8 cellular contexts compared by ENCODE assay signal in genomic region chr2:195543902-195544894, GRCh38.
DNase-seq lines count a peak whose midpoint lies in the region; ATAC-seq, FAIRE-seq and TF ChIP-seq lines count a peak whose summit lies in the region.

No MANE protein-coding gene starts in this region.

- peak overlapping the region; percentile 14 for H3K4me3 Mint-ChIP-seq in activated naive CD8-positive, alpha-beta T cell
- peak overlapping the region; percentile 14 for H3K4me3 Mint-ChIP-seq in stimulated activated effector memory CD8-positive, alpha-beta T cell treated with anti-CD3 and anti-CD28 coated beads, Interleukin-12 subunit alpha, Interleukin-12 subunit beta, amount 100 ng/mL, for 72 hours

- H3K36me3 Mint-ChIP-seq in activated naive CD8-positive, alpha-beta T cell = peaks cover 6% of the 10 kb centered on the region
- H3K36me3 Mint-ChIP-seq in stimulated activated effector memory CD8-positive, alpha-beta T cell treated with anti-CD3 and anti-CD28 coated beads, Interleukin-12 subunit alpha, Interleukin-12 subunit beta, amount 100 ng/mL, for 72 hours = peaks cover 11% of the 10 kb centered on the region

- peak; percentile 94 for ATAC-seq in HG03159 (IDR thresholded peaks at IDR 0.05; ENCODE audit: unreplicated experiment)
- peak; percentile 99 for ATAC-seq in stimulated activated effector memory CD8-positive, alpha-beta T cell treated with anti-CD3 and anti-CD28 coated beads, Interleukin-12 subunit alpha, Interleukin-12 subunit beta, amount 100 ng/mL, for 72 hours
- no peak for ATAC-seq in left ventricle myocardium superior

- peaks cover 9% of the 10 kb centered on the region for H3K9me3 Mint-ChIP-seq in activated naive CD8-positive, alpha-beta T cell (ENCODE audit: low read depth)
- H3K9me3 Mint-ChIP-seq in stimulated activated effector memory CD8-positive, alpha-beta T cell treated with anti-CD3 and anti-CD28 coated beads, Interleukin-12 subunit alpha, Interleukin-12 subunit beta, amount 100 ng/mL, for 72 hours = peaks cover 5% of the 10 kb centered on the region

- FAIRE-seq in GM19239 (lab: Jason Lieb, UNC) = peak; percentile 94

- in situ Hi-C loops in KBM-7 (cut with MboI; ENCODE audit: low pct_unique_long_range_greater_than_20kb, low sequenced_read_pairs) = no loop called here

- DNase-seq in GM19239 (ENCODE audit: insufficient read length, low spot score) (no peak), KBM-7 (no peak), DMS153 treated with DMSO at 0.1 percent for 48 hours (lab: John Stamatoyannopoulos, UW; ENCODE audit: unreplicated experiment) (no peak), left ventricle myocardium superior (no peak)
- no peak for DNase-seq in stimulated activated effector memory CD8-positive, alpha-beta T cell treated with anti-CD3 and anti-CD28 coated beads, Interleukin-12 subunit alpha, Interleukin-12 subunit beta, amount 100 ng/mL, for 72 hours (ENCODE audit: low spot score in 2 of 2)

- H3K27me3 Mint-ChIP-seq in activated naive CD8-positive, alpha-beta T cell = no peaks in the 10 kb centered on the region

- H3K27ac ChIP-seq in 22Rv1 = peak overlapping the region; percentile 88

- H3K4me1 Mint-ChIP-seq in activated naive CD8-positive, alpha-beta T cell (ENCODE audit: low read depth) = peaks cover 39% of the 10 kb centered on the region
- H3K4me1 Mint-ChIP-seq in stimulated activated effector memory CD8-positive, alpha-beta T cell treated with anti-CD3 and anti-CD28 coated beads, Interleukin-12 subunit alpha, Interleukin-12 subunit beta, amount 100 ng/mL, for 72 hours = peaks cover 39% of the 10 kb centered on the region

- peak overlapping the region; percentile 78 for H3K27ac Mint-ChIP-seq in activated naive CD8-positive, alpha-beta T cell
- peak overlapping the region; percentile 70 for H3K27ac Mint-ChIP-seq in stimulated activated effector memory CD8-positive, alpha-beta T cell treated with anti-CD3 and anti-CD28 coated beads, Interleukin-12 subunit alpha, Interleukin-12 subunit beta, amount 100 ng/mL, for 72 hours

- TF ChIP-seq CTCF in 22Rv1 (IDR thresholded peaks at IDR 0.05) = no peak

- intact Hi-C loops in left ventricle myocardium superior (cut with micrococcal nuclease) = no loop called here
